In genomic region chr6:145964948-145965366, GRCh38 we compare ENCODE assay signal across 9 cellular contexts. TPM values are rescaled to one million over a fixed set of nuclear protein-coding genes. Genes with fewer than 3 reads are reported as not detected.
DNase-seq lines count a peak whose midpoint lies in the region; ATAC-seq, FAIRE-seq and TF ChIP-seq lines count a peak whose summit lies in the region.
"Had no signal": no experiment of that assay in that cellular context is flagged by ENCODE, and none has a peak within 500 bp of the region (broad histone marks: within the 10 kb centered on the region; RNA-seq: fewer than 3 reads in every experiment).

No MANE protein-coding gene starts in this region.

- FAIRE-seq in A549 (lab: Jason Lieb, UNC) (no peak), frontal cortex (lab: Jason Lieb, UNC) (no peak)

- H3K4me3 Mint-ChIP-seq in activated naive CD8-positive, alpha-beta T cell treated with anti-CD3 and anti-CD28 coated beads, Interleukin-2, amount 50 U/mL, for 24 hours, result peak overlapping the region; percentile 96

- H3K4me3 ChIP-seq in A549 (peak overlapping the region; percentile 97), HEK293 (ENCODE audit: low read depth, low read length) (no peak overlapping the region), thyroid gland (replicated peaks in 1 of 3) (peak overlapping the region in 2 of 3 donors; percentile 72 to 83)

- peak overlapping the region; percentile 89 for H3K27ac Mint-ChIP-seq in activated naive CD8-positive, alpha-beta T cell treated with anti-CD3 and anti-CD28 coated beads, Interleukin-2, amount 50 U/mL, for 24 hours

- ATAC-seq in A549, result no peak
- ATAC-seq in activated naive CD8-positive, alpha-beta T cell treated with anti-CD3 and anti-CD28 coated beads, Interleukin-2, amount 50 U/mL, for 24 hours, result no peak

- no peak for TF ChIP-seq CTCF in A549 (IDR thresholded peaks at IDR 0.05)
- TF ChIP-seq CTCF in HEK293 (tag by site-specific recombination; IDR thresholded peaks at IDR 0.05), result no peak
- TF ChIP-seq CTCF in thyroid gland (IDR thresholded peaks at IDR 0.05), result no peak

- H3K36me3 ChIP-seq in HEK293 (ENCODE audit: control insufficient read depth in 2 of 2, insufficient read depth in 1 of 2, low read length in 2 of 2) (peaks cover 0 to 20% of the 10 kb centered on the region in 2 experiments; a peak in 1 of 3 replicates), thyroid gland (no peaks in the 10 kb centered on the region)

- no peaks in the 10 kb centered on the region for H3K9me3 Mint-ChIP-seq in activated naive CD8-positive, alpha-beta T cell treated with anti-CD3 and anti-CD28 coated beads, Interleukin-2, amount 50 U/mL, for 24 hours

- no peak for TF ChIP-seq EP300 in A549 (IDR thresholded peaks at IDR 0.05)

- TF ChIP-seq RAD21 in A549 (conservative IDR thresholded peaks at IDR 0.05 in 1 of 2, IDR thresholded peaks at IDR 0.05 in 1 of 2), result no peak

- H3K27ac ChIP-seq in A549, result peak overlapping the region; percentile 86 to 90
- H3K27ac ChIP-seq in HEK293 (ENCODE audit: extremely low read depth, low read depth, low read length), result no peak overlapping the region; the same call in 1 of the 2 replicates
- H3K27ac ChIP-seq in thyroid gland, result peak overlapping the region; percentile 77 to 95 (median 85)

- peak overlapping the region; percentile 80 for H3K4me2 ChIP-seq in A549

- no peak for TF ChIP-seq POLR2A in A549 (IDR thresholded peaks at IDR 0.05; ENCODE audit: low read length)
- TF ChIP-seq POLR2A in thyroid gland (IDR thresholded peaks at IDR 0.05), result no peak

- no peaks in the 10 kb centered on the region for H3K36me3 Mint-ChIP-seq in activated naive CD8-positive, alpha-beta T cell treated with anti-CD3 and anti-CD28 coated beads, Interleukin-2, amount 50 U/mL, for 24 hours (ENCODE audit: low read depth)

- CTCF ChIA-PET in A549 (lab: Yijun Ruan, JAX) (interaction anchor here (0.6 to 1.5 kb wide), 4 partner anchors 14 to 577 kb away, joined by 3 to 4 read pairs (median 3); no protein-coding TSS in a partner anchor), HEK293 (lab: Yijun Ruan, JAX) (interaction anchor here (0.6 to 1.0 kb wide), 2 partner anchors 580 to 768 kb away, joined by 4 to 5 read pairs; no protein-coding TSS in a partner anchor)

- peaks cover 15% of the 10 kb centered on the region; the same call in 2 of the 3 replicates for H3K4me1 ChIP-seq in A549
- H3K4me1 ChIP-seq in HEK293 (ENCODE audit: control insufficient read depth, insufficient read depth, low read length), result no peaks in the 10 kb centered on the region
- H3K4me1 ChIP-seq in thyroid gland, result peaks cover 22 to 28% of the 10 kb centered on the region in 2 donors

- no peaks in the 10 kb centered on the region for H3K27me3 Mint-ChIP-seq in activated naive CD8-positive, alpha-beta T cell treated with anti-CD3 and anti-CD28 coated beads, Interleukin-2, amount 50 U/mL, for 24 hours

- intact Hi-C loops in thyroid gland (cut with DNase I), result no loop called here

- no peaks in the 10 kb centered on the region for H3K27me3 ChIP-seq in thyroid gland

- peaks cover 43% of the 10 kb centered on the region for H3K4me1 Mint-ChIP-seq in activated naive CD8-positive, alpha-beta T cell treated with anti-CD3 and anti-CD28 coated beads, Interleukin-2, amount 50 U/mL, for 24 hours

- DNase-seq in A549 (ENCODE audit: low read depth in 1 of 2, low spot score in 1 of 2), result no peak
- peak; percentile 5 for DNase-seq in activated naive CD8-positive, alpha-beta T cell treated with anti-CD3 and anti-CD28 coated beads, Interleukin-2, amount 50 U/mL, for 24 hours
- peak; percentile 10 for DNase-seq in left kidney (ENCODE audit: low read depth, low spot score)
- no peak for DNase-seq in thyroid gland
- DNase-seq in AG08395 (ENCODE audit: low spot score), result no peak
- no peak for DNase-seq in frontal cortex (ENCODE audit: low spot score in 2 of 2)
- no peak for DNase-seq in globus pallidus (ENCODE audit: low spot score)

- H3K9me3 ChIP-seq in A549 (no peaks in the 10 kb centered on the region), HEK293 (ENCODE audit: control insufficient read depth, insufficient read depth, low read depth, low read length) (no peaks in the 10 kb centered on the region), thyroid gland (no peaks in the 10 kb centered on the region)
- H3K9me3 ChIP-seq: mucosa of descending colon had no signal

- POLR2A ChIA-PET in A549 (lab: Yijun Ruan, JAX) (interaction anchor here (2.7 kb wide), 1 partner anchor 230 kb away, joined by 11 read pairs; the partner anchor contains the start of gene EPM2A), HEK293 (lab: Yijun Ruan, JAX) (interaction anchor here (0.6 to 1.9 kb wide), 6 partner anchors 13 to 581 kb away, joined by 3 to 14 read pairs (median 4); partner anchors contain the start of genes EPM2A and FBXO30)

- WGBS in A549 (ENCODE audit: missing lambda C conversion rate), result 77% methylated on average over 4 of the region's 4 CpGs
- WGBS in thyroid gland, 2 donors, result 70% methylated on average over 4 of the region's 4 CpGs

TF ChIP-seq in A549, 52 proteins besides CTCF, POLR2A, EP300 and RAD21:
- no peak for TF ChIP-seq SREBF2 (IDR thresholded peaks at IDR 0.05)
- no peak for TF ChIP-seq KDM1A (IDR thresholded peaks at IDR 0.05; ENCODE audit: low read depth)
- TF ChIP-seq MAZ (IDR thresholded peaks at IDR 0.05; ENCODE audit: borderline replicate concordance, low read depth, low read length), result no peak
- TF ChIP-seq SMC3 (IDR thresholded peaks at IDR 0.05), result no peak
- TF ChIP-seq RARB (CRISPR knock-in tag; IDR thresholded peaks at IDR 0.05), result no peak
- TF ChIP-seq RCOR1 (IDR thresholded peaks at IDR 0.05; ENCODE audit: low read depth, low read length), result no peak
- no peak for TF ChIP-seq TFCP2L1 (CRISPR knock-in tag; IDR thresholded peaks at IDR 0.05)
- TF ChIP-seq, protein P1, sequence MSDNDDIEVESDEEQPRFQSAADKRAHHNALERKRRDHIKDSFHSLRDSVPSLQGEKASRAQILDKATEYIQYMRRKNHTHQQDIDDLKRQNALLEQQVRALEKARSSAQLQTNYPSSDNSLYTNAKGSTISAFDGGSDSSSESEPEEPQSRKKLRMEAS (IDR thresholded peaks at IDR 0.05), result no peak
- no peak for TF ChIP-seq POLR2AphosphoS2 (conservative IDR thresholded peaks at IDR 0.05; ENCODE audit: low read length)
- TF ChIP-seq FOSL2 (IDR thresholded peaks at IDR 0.05), result no peak
- TF ChIP-seq FOSL2 (CRISPR knock-in tag; IDR thresholded peaks at IDR 0.05), result no peak
TF ChIP-seq in A549: peak in this region for 0.

TF ChIP-seq in HEK293, 187 proteins besides CTCF, POLR2A, EP300 and RAD21 (continues in another document):
- TF ChIP-seq SETDB1 (IDR thresholded peaks at IDR 0.05; ENCODE audit: insufficient read length, low read length) (peak; percentile 5), ZNF24 (tag by site-specific recombination; IDR thresholded peaks at IDR 0.05) (no peak), ZNF184 (tag by site-specific recombination; IDR thresholded peaks at IDR 0.05) (no peak)
- TF ChIP-seq, protein P2, sequence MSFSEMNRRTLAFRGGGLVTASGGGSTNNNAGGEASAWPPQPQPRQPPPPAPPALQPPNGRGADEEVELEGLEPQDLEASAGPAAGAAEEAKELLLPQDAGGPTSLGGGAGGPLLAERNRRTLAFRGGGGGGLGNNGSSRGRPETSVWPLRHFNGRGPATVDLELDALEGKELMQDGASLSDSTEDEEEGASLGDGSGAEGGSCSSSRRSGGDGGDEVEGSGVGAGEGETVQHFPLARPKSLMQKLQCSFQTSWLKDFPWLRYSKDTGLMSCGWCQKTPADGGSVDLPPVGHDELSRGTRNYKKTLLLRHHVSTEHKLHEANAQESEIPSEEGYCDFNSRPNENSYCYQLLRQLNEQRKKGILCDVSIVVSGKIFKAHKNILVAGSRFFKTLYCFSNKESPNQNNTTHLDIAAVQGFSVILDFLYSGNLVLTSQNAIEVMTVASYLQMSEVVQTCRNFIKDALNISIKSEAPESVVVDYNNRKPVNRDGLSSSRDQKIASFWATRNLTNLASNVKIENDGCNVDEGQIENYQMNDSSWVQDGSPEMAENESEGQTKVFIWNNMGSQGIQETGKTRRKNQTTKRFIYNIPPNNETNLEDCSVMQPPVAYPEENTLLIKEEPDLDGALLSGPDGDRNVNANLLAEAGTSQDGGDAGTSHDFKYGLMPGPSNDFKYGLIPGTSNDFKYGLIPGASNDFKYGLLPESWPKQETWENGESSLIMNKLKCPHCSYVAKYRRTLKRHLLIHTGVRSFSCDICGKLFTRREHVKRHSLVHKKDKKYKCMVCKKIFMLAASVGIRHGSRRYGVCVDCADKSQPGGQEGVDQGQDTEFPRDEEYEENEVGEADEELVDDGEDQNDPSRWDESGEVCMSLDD (tag by site-specific recombination; IDR thresholded peaks at IDR 0.05), result no peak
- TF ChIP-seq, protein P3, sequence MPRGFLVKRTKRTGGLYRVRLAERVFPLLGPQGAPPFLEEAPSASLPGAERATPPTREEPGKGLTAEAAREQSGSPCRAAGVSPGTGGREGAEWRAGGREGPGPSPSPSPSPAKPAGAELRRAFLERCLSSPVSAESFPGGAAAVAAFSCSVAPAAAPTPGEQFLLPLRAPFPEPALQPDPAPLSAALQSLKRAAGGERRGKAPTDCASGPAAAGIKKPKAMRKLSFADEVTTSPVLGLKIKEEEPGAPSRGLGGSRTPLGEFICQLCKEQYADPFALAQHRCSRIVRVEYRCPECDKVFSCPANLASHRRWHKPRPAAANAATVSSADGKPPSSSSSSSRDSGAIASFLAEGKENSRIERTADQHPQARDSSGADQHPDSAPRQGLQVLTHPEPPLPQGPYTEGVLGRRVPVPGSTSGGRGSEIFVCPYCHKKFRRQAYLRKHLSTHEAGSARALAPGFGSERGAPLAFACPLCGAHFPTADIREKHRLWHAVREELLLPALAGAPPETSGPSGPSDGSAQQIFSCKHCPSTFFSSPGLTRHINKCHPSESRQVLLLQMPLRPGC (tag by site-specific recombination; IDR thresholded peaks at IDR 0.05), result no peak
- TF ChIP-seq, protein P4, sequence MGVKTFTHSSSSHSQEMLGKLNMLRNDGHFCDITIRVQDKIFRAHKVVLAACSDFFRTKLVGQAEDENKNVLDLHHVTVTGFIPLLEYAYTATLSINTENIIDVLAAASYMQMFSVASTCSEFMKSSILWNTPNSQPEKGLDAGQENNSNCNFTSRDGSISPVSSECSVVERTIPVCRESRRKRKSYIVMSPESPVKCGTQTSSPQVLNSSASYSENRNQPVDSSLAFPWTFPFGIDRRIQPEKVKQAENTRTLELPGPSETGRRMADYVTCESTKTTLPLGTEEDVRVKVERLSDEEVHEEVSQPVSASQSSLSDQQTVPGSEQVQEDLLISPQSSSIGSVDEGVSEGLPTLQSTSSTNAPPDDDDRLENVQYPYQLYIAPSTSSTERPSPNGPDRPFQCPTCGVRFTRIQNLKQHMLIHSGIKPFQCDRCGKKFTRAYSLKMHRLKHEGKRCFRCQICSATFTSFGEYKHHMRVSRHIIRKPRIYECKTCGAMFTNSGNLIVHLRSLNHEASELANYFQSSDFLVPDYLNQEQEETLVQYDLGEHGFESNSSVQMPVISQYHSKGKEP (tag by site-specific recombination; IDR thresholded peaks at IDR 0.05), result no peak

RNA-seq across cellular contexts. Expression of gene SHPRH, which starts 0.8 kb away (rescaled TPM):
- polyA plus RNA-seq in A549 (2011; rRNA removed) (8.3 and 10.2 TPM in 2 replicates), A549 (2017; fragmentation: RNase III; extraction: RNeasy Plus Mini Kit Qiagen cat#74134 plus additional on column Dnase treatment) (3.1 to 3.4 TPM (median 3.4 TPM) in 3 replicates)
- 1.9 and 2.2 TPM in 2 replicates for polyA plus RNA-seq in A549 (2012; cell fraction: cytosol; rRNA removed)
- polyA plus RNA-seq in A549 (2012; cell fraction: nucleus; rRNA removed), result 2.2 and 3.4 TPM in 2 replicates
- 15.0 and 16.8 TPM in 2 replicates for polyA minus RNA-seq in A549 (2011; rRNA and poly(A)+ RNA removed)
- total RNA-seq in thyroid gland (10 to 100 TPM; 53.0 to 81.3 (median 57.3) TPM), frontal cortex (95.0 TPM)

Comparison
In these comparisons a context has a peak if more than half of its experiments do, and no peak if none do; other contexts are left out.
1. DNase-seq: peak in activated naive CD8-positive, alpha-beta T cell treated with anti-CD3 and anti-CD28 coated beads, Interleukin-2, amount 50 U/mL, for 24 hours (single experiment) and left kidney (single experiment); none in A549 (0 of 2), thyroid gland (0 of 2), AG08395 (single experiment), frontal cortex (0 of 2) and globus pallidus (single experiment).